ENCODE assay signal across 1 cellular context in the genomic region with DNA sequence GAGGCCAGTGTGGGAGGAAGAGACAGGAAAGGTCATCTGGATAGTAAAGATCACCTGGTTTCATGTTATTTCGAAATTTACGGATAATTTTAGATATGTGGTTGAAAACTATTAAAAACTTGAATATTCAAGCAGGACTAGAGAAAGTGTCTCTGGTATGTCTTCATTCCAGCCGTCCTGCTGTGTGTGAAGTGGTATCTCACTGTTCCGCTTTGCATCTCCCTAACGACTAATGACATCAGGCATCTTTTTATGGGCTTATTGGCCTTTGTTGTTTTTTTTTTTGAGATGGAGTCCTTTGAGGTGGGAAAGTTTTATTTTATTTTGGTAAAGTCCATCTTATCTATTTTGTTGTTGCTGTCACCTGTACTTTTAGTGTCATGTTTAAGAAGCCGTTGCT.
TF ChIP-seq lines count a peak whose summit lies in the region.

No MANE protein-coding gene starts in this region.

TF ChIP-seq in SK-N-SH, 30 proteins besides CTCF, POLR2A, EP300 and RAD21:
- TF ChIP-seq, protein P1, sequence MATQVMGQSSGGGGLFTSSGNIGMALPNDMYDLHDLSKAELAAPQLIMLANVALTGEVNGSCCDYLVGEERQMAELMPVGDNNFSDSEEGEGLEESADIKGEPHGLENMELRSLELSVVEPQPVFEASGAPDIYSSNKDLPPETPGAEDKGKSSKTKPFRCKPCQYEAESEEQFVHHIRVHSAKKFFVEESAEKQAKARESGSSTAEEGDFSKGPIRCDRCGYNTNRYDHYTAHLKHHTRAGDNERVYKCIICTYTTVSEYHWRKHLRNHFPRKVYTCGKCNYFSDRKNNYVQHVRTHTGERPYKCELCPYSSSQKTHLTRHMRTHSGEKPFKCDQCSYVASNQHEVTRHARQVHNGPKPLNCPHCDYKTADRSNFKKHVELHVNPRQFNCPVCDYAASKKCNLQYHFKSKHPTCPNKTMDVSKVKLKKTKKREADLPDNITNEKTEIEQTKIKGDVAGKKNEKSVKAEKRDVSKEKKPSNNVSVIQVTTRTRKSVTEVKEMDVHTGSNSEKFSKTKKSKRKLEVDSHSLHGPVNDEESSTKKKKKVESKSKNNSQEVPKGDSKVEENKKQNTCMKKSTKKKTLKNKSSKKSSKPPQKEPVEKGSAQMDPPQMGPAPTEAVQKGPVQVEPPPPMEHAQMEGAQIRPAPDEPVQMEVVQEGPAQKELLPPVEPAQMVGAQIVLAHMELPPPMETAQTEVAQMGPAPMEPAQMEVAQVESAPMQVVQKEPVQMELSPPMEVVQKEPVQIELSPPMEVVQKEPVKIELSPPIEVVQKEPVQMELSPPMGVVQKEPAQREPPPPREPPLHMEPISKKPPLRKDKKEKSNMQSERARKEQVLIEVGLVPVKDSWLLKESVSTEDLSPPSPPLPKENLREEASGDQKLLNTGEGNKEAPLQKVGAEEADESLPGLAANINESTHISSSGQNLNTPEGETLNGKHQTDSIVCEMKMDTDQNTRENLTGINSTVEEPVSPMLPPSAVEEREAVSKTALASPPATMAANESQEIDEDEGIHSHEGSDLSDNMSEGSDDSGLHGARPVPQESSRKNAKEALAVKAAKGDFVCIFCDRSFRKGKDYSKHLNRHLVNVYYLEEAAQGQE (IDR thresholded peaks at IDR 0.05; ENCODE audit: low read depth, low read length) = no peak
- peak; percentile 95 for TF ChIP-seq RFX5 (IDR thresholded peaks at IDR 0.05; ENCODE audit: low read length)
